7 cellular contexts compared by ENCODE assay signal in the genomic region with DNA sequence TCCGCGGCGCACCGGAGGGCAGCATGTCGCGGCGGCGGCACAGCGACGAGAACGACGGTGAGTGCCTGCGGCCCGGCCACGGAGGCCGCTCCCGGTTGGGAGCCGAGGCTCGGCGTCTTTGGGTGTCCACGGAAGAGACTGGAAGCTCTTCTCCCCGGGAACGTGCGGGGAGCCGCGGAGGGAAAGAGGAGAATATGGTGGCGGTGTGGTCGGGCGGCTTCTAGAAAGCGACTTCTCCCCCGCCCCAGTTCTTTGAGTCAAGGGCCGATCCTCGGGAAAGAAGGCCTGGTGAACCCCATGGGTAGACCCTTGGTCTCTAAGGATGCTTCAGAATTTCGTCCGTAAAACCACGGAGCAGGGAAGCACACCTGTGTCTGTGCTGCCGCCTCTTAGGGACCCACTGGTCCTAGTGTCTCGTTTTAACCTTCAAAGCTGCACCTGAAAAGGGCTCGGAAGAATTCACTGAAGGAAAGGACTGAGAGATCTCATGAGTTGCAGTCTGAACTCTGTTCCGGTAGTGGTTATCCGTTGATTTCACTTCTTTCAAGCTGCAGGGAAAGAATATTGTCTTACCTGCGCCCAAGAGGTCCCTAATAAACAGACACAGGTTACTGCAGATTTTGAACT. TPM values are rescaled to one million over a fixed set of nuclear protein-coding genes. Genes with fewer than 3 reads are reported as not detected.
A peak's percentile ranks its signal among the peaks of the same experiment; 100 is the strongest.
DNase-seq lines count a peak whose midpoint lies in the region; ATAC-seq and TF ChIP-seq lines count a peak whose summit lies in the region.

No MANE protein-coding gene starts in this region.

- H3K27ac ChIP-seq in HUES6 (ENCODE audit: low read depth, low read length) (peak overlapping the region; percentile 88), angular gyrus (ENCODE audit: low read depth, low read length) (peak overlapping the region; percentile 98), stomach (peak overlapping the region; percentile 92 to 100 (median 98))

- ATAC-seq in GM18867 (IDR thresholded peaks at IDR 0.05; ENCODE audit: unreplicated experiment) (peak; percentile 1), GM21526 (IDR thresholded peaks at IDR 0.05; ENCODE audit: low FRiP score, unreplicated experiment) (no peak)

- H3K27me3 ChIP-seq in HUES6 (ENCODE audit: control insufficient read depth, insufficient read depth, low read length) (no peaks in the 10 kb centered on the region), stomach (no peaks in the 10 kb centered on the region)

- H3K9me3 Mint-ChIP-seq in immature natural killer cell, result no peaks in the 10 kb centered on the region

- peaks cover 3 to 16% (median 6%) of the 10 kb centered on the region in 3 donors for H3K27me3 Mint-ChIP-seq in immature natural killer cell (ENCODE audit: low read depth in 3 of 3)

- 0 to 1% (median 0%) methylated on average over 39 to 42 of the region's 42 CpGs for WGBS in stomach, 5 donors

- H3K4me1 Mint-ChIP-seq in immature natural killer cell, result peaks cover 51 to 73% of the 10 kb centered on the region in 2 donors

- H3K4me1 ChIP-seq in HUES6 (ENCODE audit: control insufficient read depth, insufficient read depth, low read length) (peaks cover 21% of the 10 kb centered on the region), stomach (peaks cover 39 to 70% (median 59%) of the 10 kb centered on the region in 4 donors)

- H3K4me3 ChIP-seq in HUES6 (ENCODE audit: low read depth, low read length), result peak overlapping the region; percentile 95
- peak overlapping the region; percentile 79 to 91 (median 84) for H3K4me3 ChIP-seq in stomach

- peak overlapping the region; percentile 95 to 100 (median 98) for H3K4me3 Mint-ChIP-seq in immature natural killer cell

- TF ChIP-seq EP300 in stomach (IDR thresholded peaks at IDR 0.05), result no peak

- H3K36me3 Mint-ChIP-seq in immature natural killer cell, result no peaks in the 10 kb centered on the region

- intact Hi-C loops in stomach (cut with DNase I; ENCODE audit: low total_unique reads), result no loop called here

- DNase-seq in immature natural killer cell, result peak in 1 of 3 donors; percentile 21
- DNase-seq in stomach, result no peak
- DNase-seq in amniotic stem cell (lab: John Stamatoyannopoulos, UW), result no peak

- peak overlapping the region; percentile 89 for H3K9ac ChIP-seq in HUES6 (ENCODE audit: low read length)

- peak overlapping the region; percentile 99 to 100 (median 100) for H3K27ac Mint-ChIP-seq in immature natural killer cell

- no peak for TF ChIP-seq CTCF in stomach (IDR thresholded peaks at IDR 0.05)

- TF ChIP-seq POLR2A in stomach (IDR thresholded peaks at IDR 0.05), result no peak

- H3K36me3 ChIP-seq in HUES6 (ENCODE audit: control insufficient read depth, insufficient read depth, low read length) (peaks cover 3% of the 10 kb centered on the region; the same call in 1 of the 2 replicates), stomach (no peaks in the 10 kb centered on the region)

- H3K9me3 ChIP-seq in HUES6 (ENCODE audit: control insufficient read depth, insufficient read depth, low read depth, low read length) (no peaks in the 10 kb centered on the region), stomach (no peaks in the 10 kb centered on the region)

RNA-seq across cellular contexts. Expression of a gene that starts 0.4 kb away (rescaled TPM):
- polyA plus RNA-seq in immature natural killer cell, result 10 to 100 TPM; 11.0 to 15.8 (median 12.8) TPM
- 10 to 100 TPM; 15.6 to 90.4 (median 37.5) TPM for total RNA-seq in stomach
- polyA plus RNA-seq in stomach, result 1 to 10 TPM; 5.5 to 6.7 (median 6.3) TPM

RNA-seq across cellular contexts. Expression of a gene that starts 0.8 kb away (rescaled TPM):
- polyA plus RNA-seq in immature natural killer cell (10 to 100 TPM in 2 of 3 donors, 1 to 10 TPM in 1; 9.8 to 10.5 (median 10.0) TPM), stomach (1 to 10 TPM; 8.3 to 9.5 (median 9.0) TPM)
- 10 to 100 TPM in 4 of 5 donors, 1 to 10 TPM in 1; 2.3 to 29.9 (median 25.0) TPM for total RNA-seq in stomach
